Comparison of ENCODE assay signal across 24 cellular contexts in the genomic region with DNA sequence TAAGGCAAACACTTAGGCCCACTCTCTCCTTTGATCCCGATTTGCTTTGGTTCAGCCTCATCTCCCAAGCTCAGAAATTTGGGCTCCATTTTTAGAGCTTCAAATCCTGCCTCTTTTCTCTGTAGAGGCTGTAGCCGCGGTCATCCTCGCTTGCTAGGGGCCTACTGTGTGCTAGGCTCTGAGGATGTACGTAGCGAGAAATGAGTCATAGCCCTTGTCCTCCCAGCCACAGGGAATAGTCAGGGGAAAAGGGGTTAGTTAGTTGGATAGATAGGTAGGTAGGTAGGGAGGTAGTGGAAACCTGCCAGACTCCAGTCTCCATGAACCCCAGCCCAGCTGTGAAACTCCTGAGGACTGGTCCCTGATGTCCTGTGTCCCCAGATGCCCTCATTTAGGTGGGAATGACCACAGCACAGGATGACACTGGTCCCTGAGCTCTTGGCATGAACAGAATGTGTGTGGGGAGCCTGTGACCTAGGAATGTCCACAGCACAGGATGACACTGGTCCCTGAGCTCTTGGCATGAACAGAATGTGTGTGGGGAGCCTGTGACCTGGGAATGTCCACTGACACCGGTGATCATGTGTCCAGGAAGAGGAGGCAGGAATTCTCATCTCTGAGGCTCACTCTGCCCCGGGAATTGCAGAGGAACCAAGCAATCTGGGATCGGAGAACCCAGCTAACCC.
"Had no signal": no experiment of that assay in that cellular context is flagged by ENCODE, and none has a peak within 500 bp of the region (broad histone marks: within the 10 kb centered on the region; RNA-seq: fewer than 3 reads in every experiment).

No MANE protein-coding gene starts in this region.

- H3K4me3 ChIP-seq: coronary artery, lung, right atrium auricular region, skin epidermis had no signal

- H3K9me3 Mint-ChIP-seq: brain; central memory CD8-positive, alpha-beta T cell; immature natural killer cell; natural killer cell; type B pancreatic cell; WTC11 had no signal

- H3K9me3 ChIP-seq: right atrium auricular region had no signal

- H3K27me3 ChIP-seq: right atrium auricular region had no signal

- H3K27me3 Mint-ChIP-seq: progenitor cell of endocrine pancreas, type B pancreatic cell had no signal

- H3K4me1 Mint-ChIP-seq: central memory CD8-positive, alpha-beta T cell; immature natural killer cell; natural killer cell; T-helper 17 cell; WTC11 had no signal

- H3K4me1 ChIP-seq: right atrium auricular region had no signal

- H3K27ac ChIP-seq: coronary artery, right atrium auricular region had no signal

- ATAC-seq: left cardiac atrium; natural killer cell; stimulated activated naive CD8-positive, alpha-beta T cell treated with anti-CD3 and anti-CD28 coated beads, Interleukin-15, Interleukin-2, amounts not matched to agents 100 U/mL and 50 U/mL, for 24 hours; T-helper 17 cell; WTC11 had no signal

- DNase-seq: activated CD4-positive, alpha-beta T cell treated with anti-CD3 and anti-CD28 coated beads for 48 hours; activated CD8-positive, alpha-beta memory T cell treated with anti-CD3 and anti-CD28 coated beads for 24 hours; activated gamma-delta T cell treated with Interleukin-2 at 50 U/mL for 16 hours; effector CD8-positive, alpha-beta T cell; foreskin melanocyte; head of caudate nucleus; immature natural killer cell; left cardiac atrium; natural killer cell; occipital lobe; stimulated activated CD4-positive, alpha-beta T cell treated with anti-CD3 and anti-CD28 coated beads, Interleukin-4, amount 100 ng/mL, for 4 hours; stimulated activated CD8-positive, alpha-beta memory T cell treated with anti-CD3 and anti-CD28 coated beads, Interleukin-4, amount 100 ng/mL, for 48 hours; stimulated activated naive CD8-positive, alpha-beta T cell treated with anti-CD3 and anti-CD28 coated beads, Interleukin-15, Interleukin-2, amounts not matched to agents 100 U/mL and 50 U/mL, for 24 hours; T-helper 17 cell had no signal

- H3K36me3 ChIP-seq: right atrium auricular region had no signal

- H3K4me3 Mint-ChIP-seq: activated naive CD8-positive, alpha-beta T cell; brain; central memory CD8-positive, alpha-beta T cell; immature natural killer cell; natural killer cell; T-helper 17 cell; type B pancreatic cell; WTC11 had no signal

- H3K36me3 Mint-ChIP-seq: activated naive CD8-positive, alpha-beta T cell; brain; immature natural killer cell; natural killer cell; type B pancreatic cell; WTC11 had no signal

- H3K27ac Mint-ChIP-seq: activated naive CD8-positive, alpha-beta T cell; brain; immature natural killer cell; natural killer cell; progenitor cell of endocrine pancreas; T-helper 17 cell; type B pancreatic cell; WTC11 had no signal
